9 cellular contexts compared by ENCODE assay signal in genomic region chr3:8741581-8742355, GRCh38. TPM values are rescaled to one million over a fixed set of nuclear protein-coding genes. Genes with fewer than 3 reads are reported as not detected.
DNase-seq lines count a peak whose midpoint lies in the region; ATAC-seq and TF ChIP-seq lines count a peak whose summit lies in the region.
"Had no signal": no experiment of that assay in that cellular context is flagged by ENCODE, and none has a peak within 500 bp of the region (broad histone marks: within the 10 kb centered on the region; RNA-seq: fewer than 3 reads in every experiment).

No MANE protein-coding gene starts in this region.

- no peaks in the 10 kb centered on the region for H4K20me1 ChIP-seq in PC-9 (ENCODE audit: insufficient read depth)
- H4K20me1 ChIP-seq in fibroblast of lung (ENCODE audit: control insufficient read depth, extremely low read depth, insufficient read depth, low read length), result no peaks in the 10 kb centered on the region
- H4K20me1 ChIP-seq in neural cell (ENCODE audit: insufficient read depth), result no peaks in the 10 kb centered on the region

- H3K9ac ChIP-seq in fibroblast of lung (ENCODE audit: insufficient read depth, low read length), result no peak overlapping the region
- H3K9ac ChIP-seq in neural cell (ENCODE audit: low read length), result peak overlapping the region; percentile 20

- no peaks in the 10 kb centered on the region for H3K79me2 ChIP-seq in PC-9 (ENCODE audit: low read depth)
- H3K79me2 ChIP-seq in fibroblast of lung (ENCODE audit: control insufficient read depth, insufficient read depth, low read length), result no peaks in the 10 kb centered on the region
- H3K79me2 ChIP-seq in neural cell (replicated peaks; ENCODE audit: insufficient read depth, low read length), result no peaks in the 10 kb centered on the region

- H3K4me1 ChIP-seq in PC-9 (replicated peaks; ENCODE audit: insufficient read depth), result peaks cover 60% of the 10 kb centered on the region
- peaks cover 23% of the 10 kb centered on the region for H3K4me1 ChIP-seq in fibroblast of lung (ENCODE audit: control insufficient read depth, extremely low read depth, insufficient read depth, low read length)

- CTCF ChIA-PET in PC-9 (lab: Charles Lee), result interaction anchor here (1.0 kb wide), 1 partner anchor 78 kb away, joined by 3 read pairs; no protein-coding TSS in a partner anchor

- no peaks in the 10 kb centered on the region for H3K9me2 ChIP-seq in PC-9 (ENCODE audit: insufficient read depth)
- no peaks in the 10 kb centered on the region for H3K9me2 ChIP-seq in neural cell (ENCODE audit: insufficient read depth, low read length)

- H3K36me3 ChIP-seq in PC-9 (ENCODE audit: low read depth) (no peaks in the 10 kb centered on the region), fibroblast of lung (ENCODE audit: control insufficient read depth, insufficient read depth, low read length) (no peaks in the 10 kb centered on the region), neural cell (ENCODE audit: insufficient read depth, low read length) (no peaks in the 10 kb centered on the region)

- H3F3A ChIP-seq in PC-9 (ENCODE audit: insufficient read depth, low read depth) (peaks cover 25% of the 10 kb centered on the region; the same call in 1 of the 2 replicates), neural cell (ENCODE audit: insufficient read depth, low read length, poor library complexity, severe bottlenecking) (no peaks in the 10 kb centered on the region)

- intact Hi-C loops in PC-9 (cut with micrococcal nuclease; ENCODE audit: unreplicated experiment), result loop anchor here (1.0 to 5.0 kb wide), 4 partner anchors 58 to 299 kb away; no protein-coding TSS in a partner anchor

- H3K4me2 ChIP-seq in PC-9, result peak overlapping the region; percentile 73
- H3K4me2 ChIP-seq in fibroblast of lung (ENCODE audit: extremely low read depth, insufficient read depth, low read length), result peak overlapping the region; percentile 77
- no peak overlapping the region for H3K4me2 ChIP-seq in neural cell (ENCODE audit: low read length)

- TF ChIP-seq RAD21 in neural cell (conservative IDR thresholded peaks at IDR 0.05), result no peak

- H3K27me3 ChIP-seq in PC-9 (ENCODE audit: insufficient read depth, low read depth) (no peaks in the 10 kb centered on the region), fibroblast of lung (ENCODE audit: control insufficient read depth, insufficient read depth, low read length) (no peaks in the 10 kb centered on the region), neural cell (ENCODE audit: insufficient read depth, low read depth, low read length) (no peaks in the 10 kb centered on the region)

- H3K27ac ChIP-seq in PC-9 (peak overlapping the region; percentile 67), fibroblast of lung (ENCODE audit: insufficient read depth, low read length) (peak overlapping the region; percentile 26), neural cell (ENCODE audit: low read length) (peak overlapping the region; percentile 57)

- H3K4me3 ChIP-seq in PC-9 (no peak overlapping the region), fibroblast of lung (replicated peaks in 1 of 4; ENCODE audit: control extremely low read depth in 1 of 4, insufficient read depth in 1 of 4, low read depth in 3 of 4, low read length in 4 of 4) (peak overlapping the region in 2 of 4 experiments; percentile 2 to 25), neural cell (ENCODE audit: low read length) (peak overlapping the region; percentile 42)

- no peak for TF ChIP-seq EP300 in neural cell (conservative IDR thresholded peaks at IDR 0.05; ENCODE audit: poor library complexity, severe bottlenecking)

- TF ChIP-seq CTCF in PC-9 (conservative IDR thresholded peaks at IDR 0.05) (no peak), fibroblast of lung (conservative IDR thresholded peaks at IDR 0.05 in 1 of 2, IDR thresholded peaks at IDR 0.05 in 1 of 2; ENCODE audit: low read depth in 1 of 2, low read length in 2 of 2) (no peak), neural cell (IDR thresholded peaks at IDR 0.05; ENCODE audit: poor library complexity, severe bottlenecking) (no peak)

- no TSS peak for BruUV-seq in PC-9 (replicated peaks; lab: Mats Ljungman, UMichigan)

- DNase-seq in EL, result peak; percentile 96
- peak; percentile 80 to 82 for DNase-seq in PC-9
- peak; percentile 45 to 88 for DNase-seq in fibroblast of lung (ENCODE audit: low read depth in 2 of 2)
- DNase-seq in stimulated activated naive CD8-positive, alpha-beta T cell treated with anti-CD3 and anti-CD28 coated beads, Interleukin-15, Interleukin-2, amounts not matched to agents 100 U/mL and 50 U/mL, for 24 hours, result no peak
- no peak for DNase-seq in NCI-H1092 treated with DMSO at 0.1 percent for 48 hours (lab: John Stamatoyannopoulos, UW)
- DNase-seq: activated T-cell treated with anti-CD3 and anti-CD28 coated beads, Interleukin-2, amount 50 U/mL, for 72 hours had no signal

- no peak overlapping the region for H2AFZ ChIP-seq in PC-9
- peak overlapping the region; percentile 45 for H2AFZ ChIP-seq in fibroblast of lung (ENCODE audit: low read length)
- H2AFZ ChIP-seq in neural cell (ENCODE audit: low read depth, low read length), result no peak overlapping the region

- POLR2A ChIA-PET in PC-9 (lab: Charles Lee; ENCODE audit: unreplicated experiment), result interaction anchor here (0.5 to 1.1 kb wide), 3 partner anchors 13 to 60 kb away, joined by 3 to 10 read pairs (median 7); no protein-coding TSS in a partner anchor

- H3K9me3 ChIP-seq in PC-9 (ENCODE audit: insufficient read depth, low read depth), result no peaks in the 10 kb centered on the region
- H3K9me3 ChIP-seq in fibroblast of lung (ENCODE audit: control insufficient read depth, insufficient read depth, low read depth, low read length), result no peaks in the 10 kb centered on the region
- no peaks in the 10 kb centered on the region for H3K9me3 ChIP-seq in neural cell (ENCODE audit: low read length)

- no peak for ATAC-seq in stimulated activated naive CD8-positive, alpha-beta T cell treated with anti-CD3 and anti-CD28 coated beads, Interleukin-15, Interleukin-2, amounts not matched to agents 100 U/mL and 50 U/mL, for 24 hours
- ATAC-seq in GM21825 (IDR thresholded peaks at IDR 0.05; ENCODE audit: unreplicated experiment) (no peak), GM21528 (IDR thresholded peaks at IDR 0.05; ENCODE audit: low FRiP score, unreplicated experiment) (no peak)
- ATAC-seq: activated T-cell treated with anti-CD3 and anti-CD28 coated beads, Interleukin-2, amount 50 U/mL, for 72 hours had no signal

TF ChIP-seq in neural cell, 6 proteins besides CTCF, POLR2A, EP300 and RAD21:
- TF ChIP-seq EZH2 (IDR thresholded peaks at IDR 0.05; ENCODE audit: borderline replicate concordance, insufficient read depth, low read length, poor library complexity, severe bottlenecking) (no peak), POLR2AphosphoS5 (IDR thresholded peaks at IDR 0.05) (no peak), SMC3 (conservative IDR thresholded peaks at IDR 0.05; ENCODE audit: poor library complexity) (no peak)
- TF ChIP-seq, protein P1, sequence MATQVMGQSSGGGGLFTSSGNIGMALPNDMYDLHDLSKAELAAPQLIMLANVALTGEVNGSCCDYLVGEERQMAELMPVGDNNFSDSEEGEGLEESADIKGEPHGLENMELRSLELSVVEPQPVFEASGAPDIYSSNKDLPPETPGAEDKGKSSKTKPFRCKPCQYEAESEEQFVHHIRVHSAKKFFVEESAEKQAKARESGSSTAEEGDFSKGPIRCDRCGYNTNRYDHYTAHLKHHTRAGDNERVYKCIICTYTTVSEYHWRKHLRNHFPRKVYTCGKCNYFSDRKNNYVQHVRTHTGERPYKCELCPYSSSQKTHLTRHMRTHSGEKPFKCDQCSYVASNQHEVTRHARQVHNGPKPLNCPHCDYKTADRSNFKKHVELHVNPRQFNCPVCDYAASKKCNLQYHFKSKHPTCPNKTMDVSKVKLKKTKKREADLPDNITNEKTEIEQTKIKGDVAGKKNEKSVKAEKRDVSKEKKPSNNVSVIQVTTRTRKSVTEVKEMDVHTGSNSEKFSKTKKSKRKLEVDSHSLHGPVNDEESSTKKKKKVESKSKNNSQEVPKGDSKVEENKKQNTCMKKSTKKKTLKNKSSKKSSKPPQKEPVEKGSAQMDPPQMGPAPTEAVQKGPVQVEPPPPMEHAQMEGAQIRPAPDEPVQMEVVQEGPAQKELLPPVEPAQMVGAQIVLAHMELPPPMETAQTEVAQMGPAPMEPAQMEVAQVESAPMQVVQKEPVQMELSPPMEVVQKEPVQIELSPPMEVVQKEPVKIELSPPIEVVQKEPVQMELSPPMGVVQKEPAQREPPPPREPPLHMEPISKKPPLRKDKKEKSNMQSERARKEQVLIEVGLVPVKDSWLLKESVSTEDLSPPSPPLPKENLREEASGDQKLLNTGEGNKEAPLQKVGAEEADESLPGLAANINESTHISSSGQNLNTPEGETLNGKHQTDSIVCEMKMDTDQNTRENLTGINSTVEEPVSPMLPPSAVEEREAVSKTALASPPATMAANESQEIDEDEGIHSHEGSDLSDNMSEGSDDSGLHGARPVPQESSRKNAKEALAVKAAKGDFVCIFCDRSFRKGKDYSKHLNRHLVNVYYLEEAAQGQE (IDR thresholded peaks at IDR 0.05; ENCODE audit: borderline replicate concordance), result no peak
TF ChIP-seq in neural cell: peak in this region for 0.

RNA-seq across cellular contexts. Expression of gene CAV3, which starts 8.2 kb away (rescaled TPM):
- total RNA-seq in PC-9 (2021) (0.24 TPM in 1 of 2 replicates, not detected in the other), fibroblast of lung (not detected in 2 replicates)
- polyA plus RNA-seq in fibroblast of lung (0.03 TPM in 1 of 2 replicates, not detected in the other), neural cell (not detected in 2 replicates)
- not detected in 2 replicates for polyA plus RNA-seq in fibroblast of lung (2012)
- polyA minus RNA-seq in fibroblast of lung (ENCODE audit: low replicate concordance) (not detected in 2 replicates), neural cell (not detected in 2 replicates)
- total RNA-seq: activated T-cell treated with anti-CD3 and anti-CD28 coated beads, Interleukin-2, amount 50 U/mL, for 72 hours had no signal

RNA-seq across cellular contexts. Expression of gene OXTR, which starts 27.6 kb away (rescaled TPM):
- total RNA-seq in PC-9 (2021) (3.4 and 6.9 TPM in 2 replicates), fibroblast of lung (0.26 and 3.6 TPM in 2 replicates)
- polyA plus RNA-seq in fibroblast of lung (10.4 and 47.2 TPM in 2 replicates), neural cell (1.7 and 2.2 TPM in 2 replicates)
- polyA plus RNA-seq in fibroblast of lung (2012), result 17.4 and 73.6 TPM in 2 replicates
- polyA minus RNA-seq in fibroblast of lung (ENCODE audit: low replicate concordance) (15.3 and 40.6 TPM in 2 replicates), neural cell (1.9 and 2.1 TPM in 2 replicates)

Comparison
In these comparisons a context has a peak if more than half of its experiments do, and no peak if none do; other contexts are left out.
1. DNase-seq: peak in EL (single experiment), PC-9 (2 of 2) and fibroblast of lung (2 of 2); none in stimulated activated naive CD8-positive, alpha-beta T cell treated with anti-CD3 and anti-CD28 coated beads, Interleukin-15, Interleukin-2, amounts not matched to agents 100 U/mL and 50 U/mL, for 24 hours (single experiment) and NCI-H1092 treated with DMSO at 0.1 percent for 48 hours (single experiment).
2. Peak in every context shown above with its lines, with median percentiles within 50 percentile points of each other: H3K27ac ChIP-seq.